Comparison of ENCODE assay signal across 12 cellular contexts in the genomic region with DNA sequence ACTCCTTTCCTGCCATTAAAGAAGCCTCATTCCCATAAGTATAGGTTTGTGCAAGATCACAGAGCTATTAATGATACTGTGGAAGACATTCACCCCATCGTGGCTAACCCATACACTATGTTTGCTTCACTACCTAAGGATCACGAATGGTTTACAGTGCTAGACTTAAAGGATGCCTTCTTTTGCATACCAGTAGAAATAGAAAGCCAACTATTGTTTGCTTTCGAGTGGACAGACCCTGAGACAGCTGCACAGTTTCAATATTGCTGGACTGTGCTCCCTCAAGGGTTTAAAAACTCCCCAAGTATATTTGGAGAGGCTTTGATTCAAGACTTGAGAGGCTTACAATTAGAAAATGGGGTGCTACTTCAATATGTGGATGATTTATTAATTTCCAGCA. TPM values are rescaled to one million over a fixed set of nuclear protein-coding genes. Genes with fewer than 3 reads are reported as not detected.
DNase-seq lines count a peak whose midpoint lies in the region; ATAC-seq and TF ChIP-seq lines count a peak whose summit lies in the region.
"Had no signal": no experiment of that assay in that cellular context is flagged by ENCODE, and none has a peak within 500 bp of the region (broad histone marks: within the 10 kb centered on the region; RNA-seq: fewer than 3 reads in every experiment).

No MANE protein-coding gene starts in this region.

- no peak overlapping the region for H3K27ac ChIP-seq in caudate nucleus (ENCODE audit: low read depth, low read length)

- H3K4me1 Mint-ChIP-seq in WTC11: peaks cover 29% of the 10 kb centered on the region
- peaks cover 3% of the 10 kb centered on the region for H3K4me1 Mint-ChIP-seq in activated T-helper 17 cell treated with anti-CD3 and anti-CD28 coated beads, Interleukin-2, amount 50 U/mL, for 72 hours

- CTCF ChIA-PET in WTC11 (lab: Charles Lee): interaction anchor here (0.7 to 3.4 kb wide), 4 partner anchors 10 to 33 kb away, joined by 3 to 19 read pairs (median 3); partner anchors contain the start of gene PAPSS1

- peaks cover 51% of the 10 kb centered on the region for H3K27me3 Mint-ChIP-seq in WTC11 (ENCODE audit: low read depth)
- H3K27me3 Mint-ChIP-seq in activated T-helper 17 cell treated with anti-CD3 and anti-CD28 coated beads, Interleukin-2, amount 50 U/mL, for 72 hours: peaks cover 7% of the 10 kb centered on the region

- no peaks in the 10 kb centered on the region for H3K36me3 Mint-ChIP-seq in WTC11
- no peaks in the 10 kb centered on the region for H3K36me3 Mint-ChIP-seq in activated T-helper 17 cell treated with anti-CD3 and anti-CD28 coated beads, Interleukin-2, amount 50 U/mL, for 72 hours (ENCODE audit: low read depth)

- H3K4me3 Mint-ChIP-seq in WTC11: no peak overlapping the region
- H3K4me3 Mint-ChIP-seq in activated T-helper 17 cell treated with anti-CD3 and anti-CD28 coated beads, Interleukin-2, amount 50 U/mL, for 72 hours: no peak overlapping the region

- no peaks in the 10 kb centered on the region for H3K9me3 Mint-ChIP-seq in WTC11
- no peaks in the 10 kb centered on the region for H3K9me3 Mint-ChIP-seq in activated T-helper 17 cell treated with anti-CD3 and anti-CD28 coated beads, Interleukin-2, amount 50 U/mL, for 72 hours

- no peak for DNase-seq in WTC11 (ENCODE audit: low spot score)
- DNase-seq in caudate nucleus (lab: John Stamatoyannopoulos, UW): no peak
- DNase-seq in germinal center (ENCODE audit: low spot score): no peak
- DNase-seq: activated CD4-positive, alpha-beta T cell treated with anti-CD3 and anti-CD28 coated beads for 4 hours; cortex of kidney; IMR-90; NCI-H1436 had no signal

- TF ChIP-seq CTCF in WTC11 (IDR thresholded peaks at IDR 0.05): no peak

- POLR2A ChIA-PET in WTC11 (lab: Charles Lee): interaction anchor here (1.1 kb wide), 1 partner anchor 156 kb away, joined by 3 read pairs; no protein-coding TSS in a partner anchor

- ATAC-seq in GM18498 (IDR thresholded peaks at IDR 0.05; ENCODE audit: unreplicated experiment): peak; percentile 55
- peak; percentile 67 for ATAC-seq in GM19351 (IDR thresholded peaks at IDR 0.05; ENCODE audit: unreplicated experiment)
- ATAC-seq in HG02588 (IDR thresholded peaks at IDR 0.05; ENCODE audit: unreplicated experiment): peak; percentile 73
- ATAC-seq in HG03196 (IDR thresholded peaks at IDR 0.05; ENCODE audit: unreplicated experiment): peak; percentile 64
- no peak for ATAC-seq in WTC11
- ATAC-seq in activated T-helper 17 cell treated with anti-CD3 and anti-CD28 coated beads, Interleukin-2, amount 50 U/mL, for 72 hours (replicated peaks): no peak

- no peak overlapping the region for H3K27ac Mint-ChIP-seq in WTC11
- H3K27ac Mint-ChIP-seq in activated T-helper 17 cell treated with anti-CD3 and anti-CD28 coated beads, Interleukin-2, amount 50 U/mL, for 72 hours: no peak overlapping the region

TF ChIP-seq in WTC11, 78 proteins besides CTCF, POLR2A, EP300 and RAD21:
- TF ChIP-seq CDX4 (CRISPR knock-in tag; IDR thresholded peaks at IDR 0.05; ENCODE audit: borderline replicate concordance) (no peak), TEAD4 (CRISPR knock-in tag; IDR thresholded peaks at IDR 0.05) (no peak), ZNF138 (CRISPR knock-in tag; conservative IDR thresholded peaks at IDR 0.05) (no peak), ZNF416 (CRISPR knock-in tag; IDR thresholded peaks at IDR 0.05) (no peak)

RNA-seq across cellular contexts. Expression of gene PAPSS1, which starts 16.0 kb away (rescaled TPM):
- total RNA-seq in WTC11 (2021): 62.9 to 78.1 TPM (median 74.4 TPM) in 3 replicates
- total RNA-seq in activated T-helper 17 cell treated with anti-CD3 and anti-CD28 coated beads, Interleukin-2, amount 50 U/mL, for 72 hours: 10 to 100 TPM; 31.0 to 32.5 TPM

Comparison
In these comparisons a context has a peak if more than half of its experiments do, and no peak if none do; other contexts are left out.
1. ATAC-seq: peak in GM18498 (single experiment), GM19351 (single experiment), HG02588 (single experiment) and HG03196 (single experiment); none in WTC11 (single experiment) and activated T-helper 17 cell treated with anti-CD3 and anti-CD28 coated beads, Interleukin-2, amount 50 U/mL, for 72 hours (single experiment).